ENCODE assay signal across 33 cellular contexts in the genomic region with DNA sequence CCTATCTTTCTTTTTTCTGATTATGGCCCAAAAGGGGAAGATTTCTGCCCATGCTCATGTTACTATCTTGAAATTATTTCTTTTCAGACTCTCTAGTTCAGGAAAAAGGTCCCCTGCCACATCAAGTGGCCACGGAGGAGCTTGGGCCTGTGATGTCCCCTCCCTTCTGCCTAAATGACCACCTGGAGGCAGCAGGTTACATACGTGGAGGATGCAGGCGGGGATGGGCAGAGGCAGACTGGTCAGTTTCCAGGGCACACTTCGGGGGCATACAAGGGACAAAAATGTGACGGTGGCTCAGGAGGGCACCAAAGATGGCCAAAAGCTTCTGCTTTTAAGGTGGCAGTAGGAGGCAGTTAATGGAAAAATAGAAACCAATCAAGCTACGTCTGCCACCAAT. TPM values are rescaled to one million over a fixed set of nuclear protein-coding genes. Genes with fewer than 3 reads are reported as not detected.
"Had no signal": no experiment of that assay in that cellular context is flagged by ENCODE, and none has a peak within 500 bp of the region (broad histone marks: within the 10 kb centered on the region; RNA-seq: fewer than 3 reads in every experiment).

No MANE protein-coding gene starts in this region.

- H3K4me3 ChIP-seq: ascending aorta, breast epithelium, cardiac muscle cell, colonic mucosa, esophagus squamous epithelium, gastroesophageal sphincter, heart right ventricle had no signal

- DNase-seq: activated CD4-positive, alpha-beta memory T cell treated with anti-CD3 and anti-CD28 coated beads, Interleukin-2, amount 10 ng/mL, durations not matched to agents 7 days and 5 days; activated CD4-positive, alpha-beta T cell treated with anti-CD3 and anti-CD28 coated beads for 1 hour; activated CD4-positive, alpha-beta T cell treated with anti-CD3 and anti-CD28 coated beads for 4 hours; activated CD4-positive, alpha-beta T cell treated with anti-CD3 and anti-CD28 coated beads, Interleukin-2, amount 10 ng/mL, durations not matched to agents 7 days and 5 days; activated CD4-positive, alpha-beta T cell treated with anti-CD3 and anti-CD28 coated beads, Interleukin-2, amount 50 U/mL, for 4 hours; activated CD4-positive, CD25-positive, alpha-beta regulatory T cell; activated CD8-positive, alpha-beta memory T cell treated with anti-CD3 and anti-CD28 coated beads, Interleukin-2, amount 50 U/mL, for 48 hours; activated gamma-delta T cell; activated naive CD4-positive, alpha-beta T cell; activated naive CD4-positive, alpha-beta T cell treated with anti-CD3 and anti-CD28 coated beads, Interleukin-2, amount 10 ng/mL, durations not matched to agents 7 days and 5 days; activated naive CD8-positive, alpha-beta T cell treated with anti-CD3 and anti-CD28 coated beads, Interleukin-2, amount 10 ng/mL, durations not matched to agents 7 days and 5 days; activated T-cell treated with anti-CD3 and anti-CD28 coated beads for 4 hours; activated T-cell treated with anti-CD3 and anti-CD28 coated beads, Interleukin-2, amount 50 U/mL, for 24 hours; activated T-cell treated with anti-CD3 and anti-CD28 coated beads, Interleukin-2, amount 50 U/mL, for 72 hours; central memory CD4-positive, alpha-beta T cell; cerebellar nuclear complex; colonic mucosa; effector CD8-positive, alpha-beta T cell; esophagus squamous epithelium; foreskin melanocyte; heart right ventricle; T-helper 2 cell had no signal

- H3K4me1 ChIP-seq: ascending aorta, breast epithelium, colonic mucosa, esophagus squamous epithelium, gastroesophageal sphincter, heart right ventricle had no signal

- ATAC-seq: activated naive CD4-positive, alpha-beta T cell treated with anti-CD3 and anti-CD28 coated beads, Interleukin-2, amount 50 U/mL, for 72 hours; activated T-cell treated with anti-CD3 and anti-CD28 coated beads, Interleukin-2, amount 50 U/mL, for 72 hours; gastroesophageal sphincter; heart right ventricle had no signal

- H3K36me3 ChIP-seq: ascending aorta, breast epithelium, cardiac muscle cell, colonic mucosa, esophagus squamous epithelium, gastroesophageal sphincter, heart right ventricle had no signal

- H3K27me3 ChIP-seq: ascending aorta, breast epithelium, colonic mucosa had no signal

- H3K9me3 ChIP-seq: ascending aorta, breast epithelium, colonic mucosa, esophagus squamous epithelium, gastroesophageal sphincter, heart right ventricle had no signal

- H3K27ac ChIP-seq: ascending aorta, breast epithelium, cardiac muscle cell, colonic mucosa, epithelial cell of prostate, esophagus squamous epithelium, gastroesophageal sphincter, heart right ventricle had no signal

RNA-seq across cellular contexts. Expression of a gene that starts 30.7 kb away (rescaled TPM):
- total RNA-seq: activated CD4-positive, alpha-beta memory T cell treated with anti-CD3 and anti-CD28 coated beads, Interleukin-2, amount 10 ng/mL, durations not matched to agents 7 days and 5 days had no signal

RNA-seq across cellular contexts. Expression of a gene that starts 34.3 kb away (rescaled TPM):
- total RNA-seq: activated CD4-positive, alpha-beta memory T cell treated with anti-CD3 and anti-CD28 coated beads, Interleukin-2, amount 10 ng/mL, durations not matched to agents 7 days and 5 days; activated CD4-positive, alpha-beta T cell treated with anti-CD3 and anti-CD28 coated beads, Interleukin-2, amount 10 ng/mL, durations not matched to agents 7 days and 5 days; activated naive CD4-positive, alpha-beta T cell treated with anti-CD3 and anti-CD28 coated beads, Interleukin-2, amount 50 U/mL, for 72 hours; activated naive CD8-positive, alpha-beta T cell treated with anti-CD3 and anti-CD28 coated beads, Interleukin-2, amount 10 ng/mL, durations not matched to agents 7 days and 5 days; activated T-cell treated with anti-CD3 and anti-CD28 coated beads, Interleukin-2, amount 50 U/mL, for 72 hours; colonic mucosa; dermis microvascular lymphatic vessel endothelial cell; endothelial cell of umbilical vein; esophagus squamous epithelium; fibroblast of lung; fibroblast of villous mesenchyme; gastroesophageal sphincter; glomerular endothelial cell; heart right ventricle had no signal
